ENCODE assay signal across 8 cellular contexts in the genomic region with DNA sequence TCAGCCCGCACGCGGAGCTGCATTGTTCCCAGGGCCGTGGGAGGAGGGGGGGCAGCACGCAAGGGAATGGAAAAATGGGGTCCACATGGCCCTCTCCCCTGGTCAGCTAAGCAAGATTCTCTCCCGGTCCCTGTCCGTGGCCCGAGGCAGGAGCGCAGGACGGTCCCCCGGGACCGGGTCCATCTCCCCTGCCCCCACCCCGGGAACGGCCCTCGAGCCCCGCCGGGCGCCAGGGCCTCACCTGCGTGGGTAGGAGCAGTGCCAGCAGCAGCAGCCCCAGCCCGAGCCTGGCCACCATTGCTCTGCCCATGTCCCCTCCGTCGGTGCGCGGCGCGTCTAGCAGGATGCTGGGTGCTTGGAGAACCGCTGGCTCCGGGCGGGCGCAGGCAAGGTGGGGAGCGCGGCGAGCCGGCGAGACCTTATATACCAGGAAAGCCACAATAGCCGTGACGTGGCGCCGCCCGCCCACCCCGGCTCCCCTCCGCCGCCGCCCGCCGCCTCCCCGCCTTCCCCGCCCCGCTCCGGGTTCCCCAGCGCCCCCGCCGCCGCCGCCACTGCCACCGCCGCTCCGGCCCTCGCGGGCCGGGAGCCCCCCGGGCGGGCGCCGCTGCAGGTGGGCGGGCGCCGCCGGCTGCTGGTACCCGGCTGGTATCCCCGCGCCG. TPM values are rescaled to one million over a fixed set of nuclear protein-coding genes. Genes with fewer than 3 reads are reported as not detected.
A peak's percentile ranks its signal among the peaks of the same experiment; 100 is the strongest.
DNase-seq lines count a peak whose midpoint lies in the region; ATAC-seq, FAIRE-seq and TF ChIP-seq lines count a peak whose summit lies in the region.

CD24 (minus strand) TSS at position 393 of the 662 bp plus-strand sequence; CDS start at position 310, 83 bp downstream.

- DNase-seq in T-helper 1 cell: no peak
- DNase-seq in NCI-H69 (lab: John Stamatoyannopoulos, UW): peak; percentile 88
- no peak for DNase-seq in astrocyte of the cerebellum (ENCODE audit: low read depth)
- peak; percentile 91 for DNase-seq in kidney
- DNase-seq in stimulated activated CD4-positive, alpha-beta T cell treated with anti-CD3 and anti-CD28 coated beads, Interleukin-4, amount 100 ng/mL, for 4 hours: peak; percentile 35 to 42

- H3K9me3 ChIP-seq in kidney (ENCODE audit: control insufficient read depth in 1 of 2, low read length in 2 of 2): no peaks in the 10 kb centered on the region

- H3K4me3 Mint-ChIP-seq in T-helper 1 cell treated with Interleukin-12 subunit alpha and Interleukin-12 subunit beta and Interleukin-4 antibody, amounts not matched to agents 30 μg/mL and 1 μg/mL, for 36 hours: peak within 1 kb of the TSS; percentile 29

- H3K27ac Mint-ChIP-seq in T-helper 1 cell treated with Interleukin-12 subunit alpha and Interleukin-12 subunit beta and Interleukin-4 antibody, amounts not matched to agents 30 μg/mL and 1 μg/mL, for 36 hours: no peak within 1 kb of the TSS

- H3K4me1 Mint-ChIP-seq in T-helper 1 cell treated with Interleukin-12 subunit alpha and Interleukin-12 subunit beta and Interleukin-4 antibody, amounts not matched to agents 30 μg/mL and 1 μg/mL, for 36 hours (ENCODE audit: low read depth): no peaks in the 10 kb centered on the region

- no peaks in the 10 kb centered on the region for H3K4me1 ChIP-seq in kidney (ENCODE audit: control insufficient read depth in 1 of 2, insufficient read depth in 1 of 2, low read depth in 1 of 2, low read length in 2 of 2)

- H3K27me3 Mint-ChIP-seq in T-helper 1 cell treated with Interleukin-12 subunit alpha and Interleukin-12 subunit beta and Interleukin-4 antibody, amounts not matched to agents 30 μg/mL and 1 μg/mL, for 36 hours (ENCODE audit: low read depth): peaks cover 68% of the 10 kb centered on the region

- H3K9ac ChIP-seq in kidney (ENCODE audit: low read length in 2 of 2): peak within 1 kb of the TSS; percentile 89 to 100

- H3K36me3 Mint-ChIP-seq in T-helper 1 cell treated with Interleukin-12 subunit alpha and Interleukin-12 subunit beta and Interleukin-4 antibody, amounts not matched to agents 30 μg/mL and 1 μg/mL, for 36 hours (ENCODE audit: low read depth): no peaks in the 10 kb centered on the region

- peaks cover 0 to 4% of the 10 kb centered on the region in 2 donors for H3K36me3 ChIP-seq in kidney (ENCODE audit: control insufficient read depth in 1 of 2, insufficient read depth in 2 of 2, low read length in 2 of 2)

- H3K27ac ChIP-seq in kidney (ENCODE audit: low read depth in 2 of 2, low read length in 2 of 2): peak within 1 kb of the TSS; percentile 96

- no peaks in the 10 kb centered on the region for H3K9me3 Mint-ChIP-seq in T-helper 1 cell treated with Interleukin-12 subunit alpha and Interleukin-12 subunit beta and Interleukin-4 antibody, amounts not matched to agents 30 μg/mL and 1 μg/mL, for 36 hours

- in situ Hi-C loops in astrocyte of the cerebellum (cut with HindIII; ENCODE audit: low sequenced_read_pairs): no loop called here

- FAIRE-seq in kidney (lab: Jason Lieb, UNC): no peak

- H3K4me3 ChIP-seq in astrocyte of the cerebellum (ENCODE audit: low read depth, low read length) (peak within 1 kb of the TSS; percentile 70), kidney (ENCODE audit: low read length in 2 of 2) (peak within 1 kb of the TSS; percentile 74 to 86)

- TF ChIP-seq CTCF in astrocyte of the cerebellum (IDR thresholded peaks at IDR 0.05; ENCODE audit: low read depth, low read length, missing control alignments) (no peak), kidney (IDR thresholded peaks at IDR 0.05; ENCODE audit: borderline replicate concordance, extremely low read depth, insufficient read depth) (no peak)

- intact Hi-C loops in kidney (cut with DNase I): no loop called here

- peak; percentile 17 for ATAC-seq in HG03039 (IDR thresholded peaks at IDR 0.05; ENCODE audit: unreplicated experiment)
- no peak for ATAC-seq in GM18519 (IDR thresholded peaks at IDR 0.05; ENCODE audit: low FRiP score, unreplicated experiment)

RNA-seq across cellular contexts. Expression of gene CD24, which starts in this region (rescaled TPM):
- 2,350 TPM for total RNA-seq in kidney
- polyA plus RNA-seq in kidney (ENCODE audit: insufficient read depth, low read depth, low replicate concordance): 980 TPM

Comparison
In these comparisons a context has a peak if more than half of its experiments do, and no peak if none do; other contexts are left out.
1. DNase-seq: peak in NCI-H69 (single experiment), kidney (single experiment) and stimulated activated CD4-positive, alpha-beta T cell treated with anti-CD3 and anti-CD28 coated beads, Interleukin-4, amount 100 ng/mL, for 4 hours (2 of 2); none in T-helper 1 cell (0 of 5) and astrocyte of the cerebellum (single experiment).